In the genomic region with DNA sequence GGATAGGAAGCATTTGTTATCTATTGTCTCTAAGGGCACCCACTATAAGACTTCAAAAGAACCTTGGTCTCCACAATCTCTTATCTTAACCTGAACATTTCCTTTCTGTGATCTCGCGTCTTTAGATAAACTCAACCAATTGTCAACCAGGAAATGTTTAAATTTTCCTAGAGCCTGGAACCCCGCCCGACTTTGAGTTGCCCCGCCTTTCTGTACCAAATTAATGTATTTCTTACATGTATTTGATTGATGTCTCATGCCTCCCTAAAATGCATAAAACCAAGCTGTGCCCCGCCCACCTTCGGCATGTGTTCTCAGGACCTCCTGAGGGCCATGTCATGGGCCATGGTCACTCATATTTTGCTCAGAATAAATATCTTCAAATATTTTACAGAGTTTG, we compare ENCODE assay signal across 16 cellular contexts. TPM values are rescaled to one million over a fixed set of nuclear protein-coding genes. Genes with fewer than 3 reads are reported as not detected.
DNase-seq lines count a peak whose midpoint lies in the region; ATAC-seq and TF ChIP-seq lines count a peak whose summit lies in the region.
"Had no signal": no experiment of that assay in that cellular context is flagged by ENCODE, and none has a peak within 500 bp of the region (broad histone marks: within the 10 kb centered on the region; RNA-seq: fewer than 3 reads in every experiment).

No MANE protein-coding gene starts in this region.

- H2BK120ac ChIP-seq in mesendoderm (ENCODE audit: low read depth, low read length) = no peak overlapping the region

- no peak overlapping the region for H2AK5ac ChIP-seq in mesendoderm (ENCODE audit: low read length)

- peak overlapping the region; percentile 28 for H3K27ac Mint-ChIP-seq in Caco-2 (ENCODE audit: unreplicated experiment)
- no peak overlapping the region for H3K27ac Mint-ChIP-seq in activated naive CD4-positive, alpha-beta T cell treated with anti-CD3 and anti-CD28 coated beads, Interleukin-2, amount 50 U/mL, for 72 hours
- H3K27ac Mint-ChIP-seq: CD14-positive monocyte; CD4-positive, alpha-beta memory T cell; H9 had no signal

- ATAC-seq in activated naive CD4-positive, alpha-beta T cell treated with anti-CD3 and anti-CD28 coated beads, Interleukin-2, amount 50 U/mL, for 72 hours = no peak
- no peak for ATAC-seq in HG03432 (IDR thresholded peaks at IDR 0.05; ENCODE audit: unreplicated experiment)

- H3K18ac ChIP-seq in mesendoderm (ENCODE audit: low read length) = no peak overlapping the region

- POLR2A ChIA-PET in Caco-2 (lab: Charles Lee) = no interaction called here

- H2BK5ac ChIP-seq in mesendoderm (ENCODE audit: low read length) = no peak overlapping the region

- H3K27me3 Mint-ChIP-seq in Caco-2 (ENCODE audit: insufficient read depth, unreplicated experiment) = no peaks in the 10 kb centered on the region

- TF ChIP-seq EP300 in transverse colon (IDR thresholded peaks at IDR 0.05; ENCODE audit: low read depth) = no peak

- DNase-seq in Caco-2 (peak in 1 of 2 experiments; percentile 48), colonic mucosa (peak; percentile 63), mesendoderm (peak; percentile 43), transverse colon (peak; percentile 25), osteoblast (ENCODE audit: insufficient read length, low spot score, missing footprints) (no peak)
- no peak for DNase-seq in activated naive CD4-positive, alpha-beta T cell treated with anti-CD3 and anti-CD28 coated beads, Interleukin-2, amount 50 U/mL, for 72 hours (ENCODE audit: low spot score in 2 of 2)
- DNase-seq: 8988T; Calu3; CD4-positive, alpha-beta memory T cell; DMS79 treated with DMSO at 0.1 percent for 48 hours; GF-D8; H9 had no signal

- H3K36me3 Mint-ChIP-seq in Caco-2 (ENCODE audit: insufficient read depth, unreplicated experiment) = peaks cover 9% of the 10 kb centered on the region
- no peaks in the 10 kb centered on the region for H3K36me3 Mint-ChIP-seq in activated naive CD4-positive, alpha-beta T cell treated with anti-CD3 and anti-CD28 coated beads, Interleukin-2, amount 50 U/mL, for 72 hours
- H3K36me3 Mint-ChIP-seq: CD14-positive monocyte had no signal

- H3K27ac ChIP-seq in colonic mucosa (no peak overlapping the region), mesendoderm (ENCODE audit: low read depth, low read length) (no peak overlapping the region), transverse colon (no peak overlapping the region), osteoblast (ENCODE audit: low read depth, low read length) (no peak overlapping the region)
- H3K27ac ChIP-seq: BLaER1, HL-60 had no signal

- H3K27me3 ChIP-seq in Caco-2 (replicated peaks; ENCODE audit: control insufficient read depth, insufficient read depth, low read length) (no peaks in the 10 kb centered on the region), colonic mucosa (no peaks in the 10 kb centered on the region), mesendoderm (ENCODE audit: insufficient read depth, low read length, poor library complexity) (no peaks in the 10 kb centered on the region), transverse colon (no peaks in the 10 kb centered on the region), osteoblast (ENCODE audit: insufficient read depth, low read length) (peaks cover 5% of the 10 kb centered on the region)

- CTCF ChIA-PET in Caco-2 (lab: Charles Lee) = interaction anchor here (0.6 kb wide), 1 partner anchor 119 kb away, joined by 3 read pairs; no protein-coding TSS in a partner anchor

- no peak overlapping the region for H3K4me3 Mint-ChIP-seq in Caco-2 (ENCODE audit: unreplicated experiment)
- H3K4me3 Mint-ChIP-seq: CD14-positive monocyte; CD4-positive, alpha-beta memory T cell; H9 had no signal

- no TSS peak for BruUV-seq in Caco-2 (replicated peaks; lab: Mats Ljungman, UMichigan)

- H4K8ac ChIP-seq in mesendoderm (ENCODE audit: low read depth, low read length) = no peak overlapping the region

- intact Hi-C loops in Caco-2 (cut with micrococcal nuclease; ENCODE audit: unreplicated experiment) (no loop called here), colonic mucosa (cut with DNase I) (no loop called here), transverse colon (cut with DNase I; ENCODE audit: low total_unique reads) (no loop called here)

- no peak for TF ChIP-seq CTCF in Caco-2 (IDR thresholded peaks at IDR 0.05; ENCODE audit: insufficient read depth in 1 of 2, low read depth in 1 of 2, low read length in 1 of 2, severe bottlenecking in 1 of 2, unreplicated experiment in 1 of 2)
- no peak for TF ChIP-seq CTCF in colonic mucosa (IDR thresholded peaks at IDR 0.05)
- no peak for TF ChIP-seq CTCF in transverse colon (IDR thresholded peaks at IDR 0.05)
- TF ChIP-seq CTCF in osteoblast (IDR thresholded peaks at IDR 0.05; ENCODE audit: extremely low read depth, low read depth, low read length) = no peak

- no peak overlapping the region for H2AFZ ChIP-seq in osteoblast (ENCODE audit: low read length)

- no peak overlapping the region for H3K4ac ChIP-seq in mesendoderm (ENCODE audit: low read depth, low read length)

- no peak overlapping the region for H4K5ac ChIP-seq in mesendoderm (ENCODE audit: low read length)

- no peak overlapping the region for H2BK15ac ChIP-seq in mesendoderm (replicated peaks; ENCODE audit: low read depth)

- no CpG with 5 or more reads among the region's 7 CpGs for WGBS in mesendoderm (ENCODE audit: extremely low coverage, insufficient coverage, low lambda C conversion rate)
- 60 to 79% methylated on average over 6 to 7 of the region's 7 CpGs for WGBS in transverse colon (ENCODE audit: low coverage in 1 of 2), 2 donors

- no peak overlapping the region for H3K4me3 ChIP-seq in Caco-2 (ENCODE audit: low read depth, low read length)
- H3K4me3 ChIP-seq in colonic mucosa = no peak overlapping the region
- no peak overlapping the region for H3K4me3 ChIP-seq in mesendoderm (ENCODE audit: low read length)
- H3K4me3 ChIP-seq in transverse colon = no peak overlapping the region
- H3K4me3 ChIP-seq in osteoblast (ENCODE audit: insufficient read depth, low read length) = no peak overlapping the region
- H3K4me3 ChIP-seq: BLaER1 had no signal

- H3K9me3 ChIP-seq in Caco-2 (peaks cover 12% of the 10 kb centered on the region), colonic mucosa (no peaks in the 10 kb centered on the region), transverse colon (no peaks in the 10 kb centered on the region), osteoblast (ENCODE audit: low read depth, low read length) (no peaks in the 10 kb centered on the region)

- H3K9me3 Mint-ChIP-seq in Caco-2 (ENCODE audit: unreplicated experiment) = no peaks in the 10 kb centered on the region
- H3K9me3 Mint-ChIP-seq in activated naive CD4-positive, alpha-beta T cell treated with anti-CD3 and anti-CD28 coated beads, Interleukin-2, amount 50 U/mL, for 72 hours = peaks cover 0 to 8% of the 10 kb centered on the region in 2 donors

- H3K79me2 ChIP-seq in mesendoderm (ENCODE audit: control insufficient read depth, insufficient read depth, low read length) (no peaks in the 10 kb centered on the region), osteoblast (ENCODE audit: insufficient read depth, low read length) (no peaks in the 10 kb centered on the region)

- H3K79me1 ChIP-seq in mesendoderm (ENCODE audit: low read length) = no peaks in the 10 kb centered on the region

- H3K4me2 ChIP-seq in mesendoderm (ENCODE audit: low read length) (no peak overlapping the region), osteoblast (ENCODE audit: insufficient read depth, low read length) (no peak overlapping the region)
- H3K4me2 ChIP-seq: BLaER1 had no signal

- no peak overlapping the region for H3K9ac ChIP-seq in colonic mucosa (ENCODE audit: low read depth in 2 of 2, low read length in 2 of 2)
- no peak overlapping the region for H3K9ac ChIP-seq in mesendoderm (ENCODE audit: low read length)
- H3K9ac ChIP-seq: BLaER1 had no signal

- no peak for TF ChIP-seq POLR2A in transverse colon (IDR thresholded peaks at IDR 0.05)

- H3K23ac ChIP-seq in mesendoderm (ENCODE audit: low read length) = no peak overlapping the region

- peaks cover 35% of the 10 kb centered on the region for H3K4me1 Mint-ChIP-seq in Caco-2 (ENCODE audit: low read depth, unreplicated experiment)

- H4K20me1 ChIP-seq in osteoblast (ENCODE audit: insufficient read depth, low read length) = no peaks in the 10 kb centered on the region
- H4K20me1 ChIP-seq: BLaER1 had no signal

- peaks cover 30% of the 10 kb centered on the region for H3K4me1 ChIP-seq in Caco-2
- H3K4me1 ChIP-seq in colonic mucosa = no peaks in the 10 kb centered on the region
- H3K4me1 ChIP-seq in mesendoderm (ENCODE audit: control insufficient read depth, low read depth, low read length) = peaks cover 1% of the 10 kb centered on the region
- peaks cover 0 to 8% (median 5%) of the 10 kb centered on the region in 4 donors for H3K4me1 ChIP-seq in transverse colon
- no peaks in the 10 kb centered on the region for H3K4me1 ChIP-seq in osteoblast (ENCODE audit: insufficient read depth, low read length)
- H3K4me1 ChIP-seq: BLaER1 had no signal

- no peak overlapping the region for H3K56ac ChIP-seq in mesendoderm (ENCODE audit: low read length)

- in situ Hi-C loops in transverse colon (cut with MboI; ENCODE audit: low pct_ligation_motif_present in 1 of 4, low pct_unique_long_range_greater_than_20kb in 1 of 4, low sequenced_read_pairs in 3 of 4) = no loop called here

- no peaks in the 10 kb centered on the region for H3K36me3 ChIP-seq in Caco-2 (ENCODE audit: control insufficient read depth, insufficient read depth, low read length)
- H3K36me3 ChIP-seq in colonic mucosa = no peaks in the 10 kb centered on the region
- no peaks in the 10 kb centered on the region for H3K36me3 ChIP-seq in mesendoderm (ENCODE audit: control insufficient read depth, insufficient read depth, low read length)
- no peaks in the 10 kb centered on the region for H3K36me3 ChIP-seq in transverse colon
- H3K36me3 ChIP-seq in osteoblast (ENCODE audit: insufficient read depth, low read length) = no peaks in the 10 kb centered on the region
- H3K36me3 ChIP-seq: BLaER1 had no signal

RNA-seq across cellular contexts. Expression of gene CXADR, which starts 5.9 kb away (rescaled TPM):
- total RNA-seq in Caco-2 (2022) = 98.6 and 102 TPM in 2 replicates
- 10 to 100 TPM; 41.4 to 93.9 TPM for total RNA-seq in colonic mucosa
- polyA plus RNA-seq in mesendoderm (2013, experiment 1 of 2) = 93.6 TPM
- 93.9 TPM for polyA plus RNA-seq in mesendoderm (2013, experiment 2 of 2)
- 100 to 1,000 TPM in 1 of 4 donors, 10 to 100 TPM in 2, 1 to 10 TPM in 1; 4.6 to 136 (median 87.7) TPM for total RNA-seq in transverse colon
- total RNA-seq in osteoblast = under 0.01 and 0.36 TPM in 2 replicates
- total RNA-seq in activated naive CD4-positive, alpha-beta T cell treated with anti-CD3 and anti-CD28 coated beads, Interleukin-2, amount 50 U/mL, for 72 hours = under 1 TPM; 0.14 to 0.54 TPM
- polyA plus RNA-seq: CD14-positive monocyte had no signal

Comparison
In these comparisons a context has a peak if more than half of its experiments do, and no peak if none do; other contexts are left out.
1. DNase-seq: peak in colonic mucosa (single experiment), mesendoderm (single experiment) and transverse colon (single experiment); none in osteoblast (single experiment) and activated naive CD4-positive, alpha-beta T cell treated with anti-CD3 and anti-CD28 coated beads, Interleukin-2, amount 50 U/mL, for 72 hours (0 of 2).